ENCODE assay signal across 2 cellular contexts in the genomic region with DNA sequence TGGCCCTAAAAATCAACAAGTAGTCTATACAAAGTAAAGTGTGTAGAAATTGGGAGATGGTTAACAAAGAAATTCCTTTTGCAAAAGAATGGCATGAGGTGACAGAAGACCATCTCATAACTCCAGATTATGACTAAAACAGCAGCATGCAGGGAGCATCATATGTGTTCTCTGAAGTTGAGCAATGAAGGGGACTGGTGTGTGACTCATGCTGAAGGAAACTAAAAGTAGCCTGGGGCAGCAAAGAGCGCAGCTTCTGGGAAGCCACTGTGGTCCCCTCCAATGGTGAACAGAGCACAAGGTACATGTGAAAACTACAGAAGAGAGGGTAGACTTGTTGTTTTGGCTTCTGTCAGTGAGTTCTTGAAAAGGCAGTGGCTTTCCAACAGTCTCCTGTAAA.
TF ChIP-seq lines count a peak whose summit lies in the region.

No MANE protein-coding gene starts in this region.

TF ChIP-seq in GM12878, 131 proteins besides CTCF, POLR2A, EP300 and RAD21 (continued from another document):
- TF ChIP-seq MLLT1 (IDR thresholded peaks at IDR 0.05) (no peak), ZNF217 (IDR thresholded peaks at IDR 0.05) (no peak), SMARCA5 (IDR thresholded peaks at IDR 0.05) (no peak), BCL11A (IDR thresholded peaks at IDR 0.05; ENCODE audit: low read depth, low read length) (no peak), ZSCAN29 (IDR thresholded peaks at IDR 0.05) (no peak), TCF7 (IDR thresholded peaks at IDR 0.05; ENCODE audit: borderline replicate concordance) (no peak), HDAC2 (IDR thresholded peaks at IDR 0.05) (no peak), JUND (IDR thresholded peaks at IDR 0.05; ENCODE audit: low read depth, low read length) (no peak), SPI1 (IDR thresholded peaks at IDR 0.05; ENCODE audit: borderline replicate concordance, insufficient read depth, low read depth, low read length) (no peak), BCL3 (IDR thresholded peaks at IDR 0.05; ENCODE audit: borderline replicate concordance, insufficient read depth, low read depth, low read length, poor library complexity, severe bottlenecking) (no peak), FOXK2 (IDR thresholded peaks at IDR 0.05) (no peak), BMI1 (IDR thresholded peaks at IDR 0.05; ENCODE audit: borderline replicate concordance) (no peak), CUX1 (IDR thresholded peaks at IDR 0.05; ENCODE audit: insufficient replicate concordance, low read depth, low read length) (no peak)
- TF ChIP-seq, protein P1, sequence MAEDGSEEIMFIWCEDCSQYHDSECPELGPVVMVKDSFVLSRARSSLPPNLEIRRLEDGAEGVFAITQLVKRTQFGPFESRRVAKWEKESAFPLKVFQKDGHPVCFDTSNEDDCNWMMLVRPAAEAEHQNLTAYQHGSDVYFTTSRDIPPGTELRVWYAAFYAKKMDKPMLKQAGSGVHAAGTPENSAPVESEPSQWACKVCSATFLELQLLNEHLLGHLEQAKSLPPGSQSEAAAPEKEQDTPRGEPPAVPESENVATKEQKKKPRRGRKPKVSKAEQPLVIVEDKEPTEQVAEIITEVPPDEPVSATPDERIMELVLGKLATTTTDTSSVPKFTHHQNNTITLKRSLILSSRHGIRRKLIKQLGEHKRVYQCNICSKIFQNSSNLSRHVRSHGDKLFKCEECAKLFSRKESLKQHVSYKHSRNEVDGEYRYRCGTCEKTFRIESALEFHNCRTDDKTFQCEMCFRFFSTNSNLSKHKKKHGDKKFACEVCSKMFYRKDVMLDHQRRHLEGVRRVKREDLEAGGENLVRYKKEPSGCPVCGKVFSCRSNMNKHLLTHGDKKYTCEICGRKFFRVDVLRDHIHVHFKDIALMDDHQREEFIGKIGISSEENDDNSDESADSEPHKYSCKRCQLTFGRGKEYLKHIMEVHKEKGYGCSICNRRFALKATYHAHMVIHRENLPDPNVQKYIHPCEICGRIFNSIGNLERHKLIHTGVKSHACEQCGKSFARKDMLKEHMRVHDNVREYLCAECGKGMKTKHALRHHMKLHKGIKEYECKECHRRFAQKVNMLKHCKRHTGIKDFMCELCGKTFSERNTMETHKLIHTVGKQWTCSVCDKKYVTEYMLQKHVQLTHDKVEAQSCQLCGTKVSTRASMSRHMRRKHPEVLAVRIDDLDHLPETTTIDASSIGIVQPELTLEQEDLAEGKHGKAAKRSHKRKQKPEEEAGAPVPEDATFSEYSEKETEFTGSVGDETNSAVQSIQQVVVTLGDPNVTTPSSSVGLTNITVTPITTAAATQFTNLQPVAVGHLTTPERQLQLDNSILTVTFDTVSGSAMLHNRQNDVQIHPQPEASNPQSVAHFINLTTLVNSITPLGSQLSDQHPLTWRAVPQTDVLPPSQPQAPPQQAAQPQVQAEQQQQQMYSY (CRISPR knock-in tag; IDR thresholded peaks at IDR 0.05): no peak

TF ChIP-seq in SK-N-SH, 30 proteins besides CTCF, POLR2A, EP300 and RAD21:
- TF ChIP-seq FOXJ3 (CRISPR knock-in tag; IDR thresholded peaks at IDR 0.05) (no peak), FOSL2 (IDR thresholded peaks at IDR 0.05; ENCODE audit: borderline replicate concordance, low read depth) (no peak), TEAD4 (IDR thresholded peaks at IDR 0.05; ENCODE audit: borderline replicate concordance, insufficient read depth) (no peak), NRF1 (IDR thresholded peaks at IDR 0.05; ENCODE audit: low read depth, low read length) (no peak), ELF1 (IDR thresholded peaks at IDR 0.05) (no peak), GABPA (IDR thresholded peaks at IDR 0.05; ENCODE audit: low read depth) (no peak), RFX5 (IDR thresholded peaks at IDR 0.05; ENCODE audit: low read length) (no peak), ZBTB33 (IDR thresholded peaks at IDR 0.05; ENCODE audit: borderline replicate concordance, low read depth) (no peak), CHD2 (IDR thresholded peaks at IDR 0.05; ENCODE audit: low read length, partially characterized antibody) (no peak), JUND (IDR thresholded peaks at IDR 0.05) (no peak), RCOR1 (IDR thresholded peaks at IDR 0.05; ENCODE audit: low read length) (no peak), YY1 (IDR thresholded peaks at IDR 0.05; ENCODE audit: low read depth) (no peak)
- TF ChIP-seq, protein P2, sequence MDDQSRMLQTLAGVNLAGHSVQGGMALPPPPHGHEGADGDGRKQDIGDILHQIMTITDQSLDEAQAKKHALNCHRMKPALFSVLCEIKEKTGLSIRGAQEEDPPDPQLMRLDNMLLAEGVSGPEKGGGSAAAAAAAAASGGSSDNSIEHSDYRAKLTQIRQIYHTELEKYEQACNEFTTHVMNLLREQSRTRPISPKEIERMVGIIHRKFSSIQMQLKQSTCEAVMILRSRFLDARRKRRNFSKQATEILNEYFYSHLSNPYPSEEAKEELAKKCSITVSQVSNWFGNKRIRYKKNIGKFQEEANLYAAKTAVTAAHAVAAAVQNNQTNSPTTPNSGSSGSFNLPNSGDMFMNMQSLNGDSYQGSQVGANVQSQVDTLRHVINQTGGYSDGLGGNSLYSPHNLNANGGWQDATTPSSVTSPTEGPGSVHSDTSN (IDR thresholded peaks at IDR 0.05): no peak
TF ChIP-seq in SK-N-SH: peak in this region for 0.
